Comparison of ENCODE assay signal across 9 cellular contexts in genomic region chr4:55398461-55398860, GRCh38. TPM values are rescaled to one million over a fixed set of nuclear protein-coding genes. Genes with fewer than 3 reads are reported as not detected.
DNase-seq lines count a peak whose midpoint lies in the region; ATAC-seq and TF ChIP-seq lines count a peak whose summit lies in the region.
"Had no signal": no experiment of that assay in that cellular context is flagged by ENCODE, and none has a peak within 500 bp of the region (broad histone marks: within the 10 kb centered on the region; RNA-seq: fewer than 3 reads in every experiment).

No MANE protein-coding gene starts in this region.

- peaks cover 20% of the 10 kb centered on the region; the same call in 1 of the 2 replicates for H3F3A ChIP-seq in PC-9 (ENCODE audit: insufficient read depth, low read depth)

- TF ChIP-seq CTCF in PC-9 (conservative IDR thresholded peaks at IDR 0.05), result no peak
- TF ChIP-seq CTCF in epithelial cell of proximal tubule (conservative IDR thresholded peaks at IDR 0.05; ENCODE audit: low read depth, low read length), result no peak

- no peak overlapping the region for H3K23ac ChIP-seq in trophoblast cell (ENCODE audit: low read length)

- H2AK5ac ChIP-seq in trophoblast cell (ENCODE audit: low read length), result no peak overlapping the region

- H4K8ac ChIP-seq in trophoblast cell (ENCODE audit: low read depth, low read length), result no peak overlapping the region

- H3K4me1 ChIP-seq in PC-9 (replicated peaks; ENCODE audit: insufficient read depth) (peaks cover 40% of the 10 kb centered on the region), trophoblast cell (ENCODE audit: control insufficient read depth in 1 of 2, insufficient read depth in 2 of 2, low read length in 2 of 2) (peaks cover 0 to 2% of the 10 kb centered on the region in 2 experiments)

- no peak overlapping the region for H2BK5ac ChIP-seq in trophoblast cell (ENCODE audit: low read depth, low read length, poor library complexity)

- H2BK12ac ChIP-seq in trophoblast cell (ENCODE audit: low read length), result no peak overlapping the region

- H3K36me3 ChIP-seq in PC-9 (ENCODE audit: low read depth) (no peaks in the 10 kb centered on the region), trophoblast cell (ENCODE audit: control insufficient read depth in 1 of 2, insufficient read depth in 2 of 2, low read length in 2 of 2) (peaks cover 0 to 2% of the 10 kb centered on the region in 2 experiments)

- H3K27me3 ChIP-seq in PC-9 (ENCODE audit: insufficient read depth, low read depth) (no peaks in the 10 kb centered on the region), trophoblast cell (ENCODE audit: insufficient read depth, low read length) (no peaks in the 10 kb centered on the region)

- H2BK120ac ChIP-seq in trophoblast cell (ENCODE audit: insufficient read depth, low read length, poor library complexity), result no peak overlapping the region

- intact Hi-C loops in PC-9 (cut with micrococcal nuclease; ENCODE audit: unreplicated experiment), result loop anchor here (1.0 to 5.0 kb wide), 3 partner anchors 36 to 386 kb away; partner anchors contain the start of gene SRD5A3

- no peak overlapping the region for H3K18ac ChIP-seq in trophoblast cell (ENCODE audit: low read length)

- H3K9ac ChIP-seq in trophoblast cell (ENCODE audit: low read length), result no peak overlapping the region

- H3K27ac ChIP-seq in PC-9 (peak overlapping the region; percentile 55), trophoblast cell (ENCODE audit: low read depth, low read length) (no peak overlapping the region)

- DNase-seq in Daoy (ENCODE audit: low read depth), result peak; percentile 1
- peak in 1 of 2 experiments; percentile 39 for DNase-seq in PC-9
- peak; percentile 51 for DNase-seq in epithelial cell of proximal tubule (ENCODE audit: low read depth)
- DNase-seq in trophoblast cell, result no peak
- DNase-seq in NCI-H446 treated with DMSO at 0.1 percent for 48 hours (lab: John Stamatoyannopoulos, UW), result no peak
- DNase-seq in activated effector memory CD4-positive, alpha-beta T cell treated with anti-CD3 and anti-CD28 coated beads, Interleukin-2, amount 50 U/mL, for 16 hours, result no peak
- no peak for DNase-seq in DMS53 (lab: John Stamatoyannopoulos, UW)
- DNase-seq: posterior cingulate gyrus had no signal

- peaks cover 5% of the 10 kb centered on the region for H3K79me1 ChIP-seq in trophoblast cell (ENCODE audit: low read length)

- BruUV-seq in PC-9 (replicated peaks; lab: Mats Ljungman, UMichigan), result no TSS peak

- H4K20me1 ChIP-seq in PC-9 (ENCODE audit: insufficient read depth), result peaks cover 40% of the 10 kb centered on the region

- no CpG with 5 or more reads among the region's 1 CpG for WGBS in trophoblast cell (ENCODE audit: extremely low coverage, insufficient coverage, insufficient read length)

- ATAC-seq in HG02588 (IDR thresholded peaks at IDR 0.05; ENCODE audit: unreplicated experiment), result no peak

- peak overlapping the region; percentile 36 for H3K4ac ChIP-seq in trophoblast cell (ENCODE audit: low read depth, low read length)

- POLR2A ChIA-PET in PC-9 (lab: Charles Lee; ENCODE audit: unreplicated experiment), result interaction anchor here (0.6 kb wide), 1 partner anchor 19 kb away, joined by 18 read pairs; no protein-coding TSS in a partner anchor

- H3K9me3 ChIP-seq in PC-9 (ENCODE audit: insufficient read depth, low read depth), result no peaks in the 10 kb centered on the region
- no peaks in the 10 kb centered on the region for H3K9me3 ChIP-seq in trophoblast cell (ENCODE audit: insufficient read depth, low read depth, low read length)

- H3K9me2 ChIP-seq in PC-9 (ENCODE audit: insufficient read depth), result no peaks in the 10 kb centered on the region

- H3K79me2 ChIP-seq in PC-9 (ENCODE audit: low read depth), result peaks cover 60% of the 10 kb centered on the region
- H3K79me2 ChIP-seq in trophoblast cell (ENCODE audit: control insufficient read depth, insufficient read depth, low read length, poor library complexity), result peaks cover 18% of the 10 kb centered on the region

- no peak overlapping the region for H4K12ac ChIP-seq in trophoblast cell (ENCODE audit: low read depth, low read length)

- H3K14ac ChIP-seq in trophoblast cell (ENCODE audit: low read length), result no peak overlapping the region

- CTCF ChIA-PET in PC-9 (lab: Charles Lee), result interaction anchor here (0.7 kb wide), 1 partner anchor 53 kb away, joined by 3 read pairs; the partner anchor contains the start of gene SRD5A3

- no peak overlapping the region for H2AFZ ChIP-seq in PC-9
- no peak overlapping the region for H2AFZ ChIP-seq in trophoblast cell (ENCODE audit: insufficient read depth, low read length, poor library complexity)

- H3K4me2 ChIP-seq in PC-9, result peak overlapping the region; percentile 95
- peak overlapping the region; percentile 96 for H3K4me2 ChIP-seq in trophoblast cell (ENCODE audit: low read length)

- H3K4me3 ChIP-seq in PC-9 (peak overlapping the region; percentile 67), epithelial cell of proximal tubule (ENCODE audit: low read depth, low read length) (peak overlapping the region; percentile 62), trophoblast cell (ENCODE audit: low read depth, low read length) (no peak overlapping the region)

- H4K91ac ChIP-seq in trophoblast cell (ENCODE audit: low read depth, low read length), result no peak overlapping the region

RNA-seq across cellular contexts. Expression of gene TMEM165, which starts 2.7 kb away (rescaled TPM):
- total RNA-seq in Daoy (2014; rRNA removed; shearing (Covaris generic)), result 107 and 165 TPM in 2 replicates
- 61.4 and 61.8 TPM in 2 replicates for total RNA-seq in PC-9 (2021)
- total RNA-seq in epithelial cell of proximal tubule, result 122 and 151 TPM in 2 replicates
- polyA plus RNA-seq in trophoblast cell (2013), result 51.4 and 53.4 TPM in 2 replicates

RNA-seq across cellular contexts. Expression of gene SRD5A3, which starts 52.4 kb away (rescaled TPM):
- 4.8 and 5.4 TPM in 2 replicates for total RNA-seq in Daoy (2014; rRNA removed; shearing (Covaris generic))
- total RNA-seq in PC-9 (2021) (7.3 and 9.9 TPM in 2 replicates), epithelial cell of proximal tubule (9.7 and 15.3 TPM in 2 replicates)
- 11.9 and 12.1 TPM in 2 replicates for polyA plus RNA-seq in trophoblast cell (2013)

Comparison
In these comparisons a context has a peak if more than half of its experiments do, and no peak if none do; other contexts are left out.
1. DNase-seq: peak in Daoy (single experiment) and epithelial cell of proximal tubule (single experiment); none in trophoblast cell (0 of 2), NCI-H446 treated with DMSO at 0.1 percent for 48 hours (single experiment), activated effector memory CD4-positive, alpha-beta T cell treated with anti-CD3 and anti-CD28 coated beads, Interleukin-2, amount 50 U/mL, for 16 hours (single experiment) and DMS53 (single experiment).